8 cellular contexts compared by ENCODE assay signal in genomic region chr2:237291138-237291792, GRCh38.
DNase-seq lines count a peak whose midpoint lies in the region; ATAC-seq lines count a peak whose summit lies in the region.

No MANE protein-coding gene starts in this region.

- peak overlapping the region in 1 of 2 donors; percentile 18 for H3K4me3 ChIP-seq in muscle layer of colon (ENCODE audit: low read depth in 1 of 2, low read length in 2 of 2)
- peak overlapping the region in 4 of 5 donors; percentile 23 to 48 (median 40) for H3K4me3 ChIP-seq in subcutaneous abdominal adipose tissue (ENCODE audit: low read depth in 1 of 5, low read length in 5 of 5)

- peaks cover 60% of the 10 kb centered on the region for H3K4me1 ChIP-seq in muscle layer of colon (ENCODE audit: insufficient read depth, low read length)
- H3K4me1 ChIP-seq in subcutaneous abdominal adipose tissue (ENCODE audit: control insufficient read depth in 5 of 5, insufficient read depth in 5 of 5, low read length in 5 of 5), result peaks cover 0 to 30% (median 22%) of the 10 kb centered on the region in 5 donors

- no peaks in the 10 kb centered on the region for H3K9me3 ChIP-seq in muscle layer of colon (ENCODE audit: low read length)
- peaks cover 0 to 4% (median 3%) of the 10 kb centered on the region in 5 donors for H3K9me3 ChIP-seq in subcutaneous abdominal adipose tissue (ENCODE audit: control insufficient read depth in 5 of 5, low read length in 5 of 5)

- no peaks in the 10 kb centered on the region for H3K36me3 ChIP-seq in muscle layer of colon (ENCODE audit: insufficient read depth, low read length)
- no peaks in the 10 kb centered on the region for H3K36me3 ChIP-seq in subcutaneous abdominal adipose tissue (ENCODE audit: control insufficient read depth in 5 of 5, insufficient read depth in 5 of 5, low read length in 5 of 5)

- no peak for ATAC-seq in GM18909 (IDR thresholded peaks at IDR 0.05; ENCODE audit: poor library complexity, unreplicated experiment)
- no peak for ATAC-seq in GM21390 (IDR thresholded peaks at IDR 0.05; ENCODE audit: unreplicated experiment)

- no peaks in the 10 kb centered on the region for H3K27me3 ChIP-seq in muscle layer of colon (ENCODE audit: control insufficient read depth in 1 of 2, insufficient read depth in 2 of 2, low read length in 2 of 2)
- H3K27me3 ChIP-seq in subcutaneous abdominal adipose tissue (ENCODE audit: control insufficient read depth in 5 of 5, insufficient read depth in 4 of 5, low read length in 5 of 5), result no peaks in the 10 kb centered on the region

- H3K9ac ChIP-seq in muscle layer of colon (ENCODE audit: low read length) (peak overlapping the region; percentile 23), subcutaneous abdominal adipose tissue (ENCODE audit: low read length in 5 of 5) (peak overlapping the region in 3 of 5 donors; percentile 35 to 60 (median 39))

- DNase-seq in COLO829 (ENCODE audit: low spot score) (peak; percentile 91), NCI-H1092 (lab: John Stamatoyannopoulos, UW) (peak; percentile 86), SW 1271 (lab: John Stamatoyannopoulos, UW) (peak; percentile 86 to 92), epidermal melanocyte (ENCODE audit: insufficient read length, low spot score) (peak; percentile 82)

- peak overlapping the region; percentile 94 for H3K27ac ChIP-seq in muscle layer of colon (ENCODE audit: low read depth, low read length)
- H3K27ac ChIP-seq in subcutaneous abdominal adipose tissue (ENCODE audit: low read depth, low read length), result peak overlapping the region; percentile 86
